1 cellular context compared by ENCODE assay signal in the genomic region with DNA sequence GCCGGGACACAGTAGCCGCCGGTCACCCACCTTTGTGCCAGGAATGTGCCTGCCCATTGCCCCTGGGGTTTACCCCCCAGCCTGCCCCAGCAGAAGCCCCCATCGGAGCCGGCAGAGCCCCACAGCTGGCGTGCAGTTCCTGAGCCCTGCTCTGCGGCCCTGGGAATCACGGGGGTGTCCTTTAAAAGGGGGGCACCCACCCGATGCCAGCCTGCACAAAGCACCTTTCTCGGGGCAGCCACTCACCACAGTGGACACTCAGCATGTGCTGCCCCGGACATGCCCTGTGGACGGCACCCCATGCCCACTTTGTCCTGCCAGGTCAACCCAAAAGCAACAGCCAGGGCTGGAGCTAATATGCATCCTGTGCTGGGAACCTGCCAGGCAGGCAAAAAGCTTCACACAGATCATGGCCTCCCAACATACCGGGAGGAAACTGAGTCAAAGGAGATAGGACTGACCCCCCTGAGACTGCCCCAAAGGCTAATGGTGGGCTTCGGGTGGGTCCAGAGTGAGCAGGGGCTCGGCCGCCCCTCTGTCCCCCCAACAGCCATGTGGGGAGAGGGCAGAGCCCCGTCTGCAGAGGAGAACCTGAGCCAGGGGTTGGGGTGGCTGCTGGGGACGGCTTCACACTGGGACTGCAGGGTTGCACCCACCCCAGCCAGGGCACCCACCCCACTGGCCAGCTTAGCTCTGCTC.
TF ChIP-seq lines count a peak whose summit lies in the region.

No MANE protein-coding gene starts in this region.

TF ChIP-seq in H1, 55 proteins besides CTCF, POLR2A, EP300 and RAD21 (continued from another document):
- TF ChIP-seq SUZ12 (IDR thresholded peaks at IDR 0.05; ENCODE audit: low read length) (no peak), CBX5 (IDR thresholded peaks at IDR 0.05; ENCODE audit: low read depth, low read length) (no peak), HDAC2 (IDR thresholded peaks at IDR 0.05; ENCODE audit: borderline replicate concordance in 1 of 2, low read depth in 2 of 2, low read length in 2 of 2) (no peak)
